ENCODE assay signal across 34 cellular contexts in genomic region chr7:66219805-66220204, GRCh38.
"Had no signal": no experiment of that assay in that cellular context is flagged by ENCODE, and none has a peak within 500 bp of the region (broad histone marks: within the 10 kb centered on the region; RNA-seq: fewer than 3 reads in every experiment).

No MANE protein-coding gene starts in this region.

- FAIRE-seq: astrocyte, bronchial epithelial cell had no signal

- ATAC-seq: activated naive CD4-positive, alpha-beta T cell treated with anti-CD3 and anti-CD28 coated beads, Interleukin-2, amount 50 U/mL, for 72 hours; activated naive CD8-positive, alpha-beta T cell treated with anti-CD3 and anti-CD28 coated beads, Interleukin-2, amount 50 U/mL, for 24 hours; activated T-cell treated with anti-CD3 and anti-CD28 coated beads, Interleukin-2, amount 50 U/mL, for 4 hours; activated T-cell treated with anti-CD3 and anti-CD28 coated beads, Interleukin-2, amount 50 U/mL, for 72 hours; activated T-helper 17 cell treated with anti-CD3 and anti-CD28 coated beads, Interleukin-2, amount 50 U/mL, for 72 hours; body of pancreas had no signal

- H3K27ac ChIP-seq: adrenal gland, ascending aorta, body of pancreas, brain microvascular endothelial cell, breast epithelium, cardiac muscle cell had no signal

- H3K9me3 ChIP-seq: adrenal gland, ascending aorta, body of pancreas, breast epithelium had no signal

- DNase-seq: activated effector memory CD4-positive, alpha-beta T cell treated with anti-CD3 and anti-CD28 coated beads, Interleukin-2, amount 50 U/mL, for 16 hours; activated effector memory CD4-positive, alpha-beta T cell treated with Interleukin-2 at 50 U/mL for 16 hours; activated gamma-delta T cell; activated gamma-delta T cell treated with Interleukin-2 at 50 U/mL for 16 hours; activated naive CD4-positive, alpha-beta T cell; activated naive CD4-positive, alpha-beta T cell treated with anti-CD3 and anti-CD28 coated beads for 36 hours; activated naive CD4-positive, alpha-beta T cell treated with anti-CD3 and anti-CD28 coated beads, Interleukin-2, amount 10 ng/mL, durations not matched to agents 7 days and 5 days; activated naive CD4-positive, alpha-beta T cell treated with anti-CD3 and anti-CD28 coated beads, Interleukin-2, amount 50 U/mL, for 16 hours; activated naive CD4-positive, alpha-beta T cell treated with Interleukin-2 at 50 U/mL for 16 hours; activated naive CD8-positive, alpha-beta T cell treated with anti-CD3 and anti-CD28 coated beads for 36 hours; activated naive CD8-positive, alpha-beta T cell treated with anti-CD3 and anti-CD28 coated beads, Interleukin-2, amount 10 ng/mL, durations not matched to agents 7 days and 5 days; activated naive CD8-positive, alpha-beta T cell treated with anti-CD3 and anti-CD28 coated beads, Interleukin-2, amount 50 U/mL, for 24 hours; activated T-cell treated with anti-CD3 and anti-CD28 coated beads for 4 hours; activated T-cell treated with anti-CD3 and anti-CD28 coated beads, Interleukin-2, amount 50 U/mL, for 1 hour; activated T-cell treated with anti-CD3 and anti-CD28 coated beads, Interleukin-2, amount 50 U/mL, for 24 hours; activated T-cell treated with anti-CD3 and anti-CD28 coated beads, Interleukin-2, amount 50 U/mL, for 4 hours; activated T-cell treated with anti-CD3 and anti-CD28 coated beads, Interleukin-2, amount 50 U/mL, for 48 hours; activated T-cell treated with anti-CD3 and anti-CD28 coated beads, Interleukin-2, amount 50 U/mL, for 72 hours; amniotic stem cell; amygdala; anterior cingulate cortex; aorta; body of pancreas; brain microvascular endothelial cell; central memory CD4-positive, alpha-beta T cell; cerebellar nuclear complex had no signal

- H3K4me1 ChIP-seq: breast epithelium had no signal

- H3K36me3 ChIP-seq: adrenal gland, ascending aorta, brain microvascular endothelial cell, breast epithelium, cardiac muscle cell had no signal

- H3K27me3 ChIP-seq: adrenal gland, ascending aorta, body of pancreas, brain microvascular endothelial cell, breast epithelium, cardiac muscle cell had no signal

- H3K4me3 ChIP-seq: adrenal gland, ascending aorta, body of pancreas, breast epithelium, cardiac muscle cell had no signal
